In the genomic region with DNA sequence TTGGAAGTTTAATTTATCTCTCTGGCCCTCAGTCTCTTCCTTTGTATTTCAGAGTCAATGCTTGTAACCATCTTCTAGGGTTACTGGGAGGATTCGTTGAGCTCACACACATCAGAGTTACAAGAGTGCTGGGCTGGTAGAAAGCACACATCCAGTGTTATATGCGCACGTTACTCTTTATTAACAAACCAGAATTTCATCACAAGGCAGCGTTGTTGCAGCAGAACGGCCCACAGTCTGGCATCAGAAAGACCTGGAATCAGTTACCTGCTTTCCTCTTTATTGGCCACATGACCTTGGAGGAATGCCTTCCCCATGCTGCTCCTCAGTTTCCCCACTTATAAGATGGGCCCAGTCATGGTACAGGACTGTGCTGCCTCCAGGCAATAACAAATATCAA, we compare ENCODE assay signal across 13 cellular contexts. TPM values are rescaled to one million over a fixed set of nuclear protein-coding genes. Genes with fewer than 3 reads are reported as not detected.
DNase-seq lines count a peak whose midpoint lies in the region; ATAC-seq and TF ChIP-seq lines count a peak whose summit lies in the region.
"Had no signal": no experiment of that assay in that cellular context is flagged by ENCODE, and none has a peak within 500 bp of the region (broad histone marks: within the 10 kb centered on the region; RNA-seq: fewer than 3 reads in every experiment).

No MANE protein-coding gene starts in this region.

- H3K36me3 ChIP-seq in neutrophil (peaks cover 21% of the 10 kb centered on the region), gastrocnemius medialis (peaks cover 0 to 8% of the 10 kb centered on the region in 2 donors), Peyer's patch (peaks cover 0 to 27% (median 0%) of the 10 kb centered on the region in 3 donors)

- intact Hi-C loops in gastrocnemius medialis (cut with DNase I; ENCODE audit: low total_unique reads): loop anchor here (10.0 kb wide), 1 partner anchor 1405 kb away; the partner anchor contains the start of gene RPS9

- TF ChIP-seq POLR2A in gastrocnemius medialis (IDR thresholded peaks at IDR 0.05) (no peak), Peyer's patch (IDR thresholded peaks at IDR 0.05) (no peak)

- no peaks in the 10 kb centered on the region for H3K27me3 Mint-ChIP-seq in activated T-cell treated with anti-CD3 and anti-CD28 coated beads, Interleukin-2, amount 50 U/mL, for 24 hours
- H3K27me3 Mint-ChIP-seq in activated T-helper 17 cell treated with anti-CD3 and anti-CD28 coated beads, Interleukin-2, amount 50 U/mL, for 72 hours: no peaks in the 10 kb centered on the region

- H3K27me3 ChIP-seq in neutrophil: no peaks in the 10 kb centered on the region
- no peaks in the 10 kb centered on the region for H3K27me3 ChIP-seq in gastrocnemius medialis
- H3K27me3 ChIP-seq in Peyer's patch: no peaks in the 10 kb centered on the region
- H3K27me3 ChIP-seq: BLaER1 had no signal

- H3K9me3 ChIP-seq in neutrophil (no peaks in the 10 kb centered on the region), gastrocnemius medialis (no peaks in the 10 kb centered on the region), Peyer's patch (no peaks in the 10 kb centered on the region)
- H3K9me3 ChIP-seq: BLaER1, HAP-1 had no signal

- TF ChIP-seq CTCF in neutrophil (IDR thresholded peaks at IDR 0.05) (no peak), gastrocnemius medialis (IDR thresholded peaks at IDR 0.05 in 4 of 5, conservative IDR thresholded peaks at IDR 0.05 in 1 of 5) (no peak), Peyer's patch (IDR thresholded peaks at IDR 0.05) (no peak)

- no peak overlapping the region for H3K4me3 Mint-ChIP-seq in activated T-cell treated with anti-CD3 and anti-CD28 coated beads, Interleukin-2, amount 50 U/mL, for 24 hours
- no peak overlapping the region for H3K4me3 Mint-ChIP-seq in activated T-helper 17 cell treated with anti-CD3 and anti-CD28 coated beads, Interleukin-2, amount 50 U/mL, for 72 hours

- no peak for DNase-seq in activated T-cell treated with anti-CD3 and anti-CD28 coated beads, Interleukin-2, amount 50 U/mL, for 24 hours
- DNase-seq in activated T-cell treated with anti-CD3 and anti-CD28 coated beads, Interleukin-2, amount 50 U/mL, for 48 hours: no peak
- no peak for DNase-seq in gastrocnemius medialis
- DNase-seq in Peyer's patch: no peak
- DNase-seq: 8988T, AML-193, DMS53, GF-D8 had no signal

- H3K4me1 Mint-ChIP-seq in activated T-cell treated with anti-CD3 and anti-CD28 coated beads, Interleukin-2, amount 50 U/mL, for 24 hours (ENCODE audit: low read depth): peaks cover 62% of the 10 kb centered on the region
- peaks cover 44% of the 10 kb centered on the region for H3K4me1 Mint-ChIP-seq in activated T-helper 17 cell treated with anti-CD3 and anti-CD28 coated beads, Interleukin-2, amount 50 U/mL, for 72 hours

- peaks cover 79 to 81% of the 10 kb centered on the region in 2 experiments for H3K4me1 ChIP-seq in neutrophil (ENCODE audit: control insufficient read depth in 1 of 2, insufficient read depth in 1 of 2, low read depth in 1 of 2, low read length in 1 of 2)
- peaks cover 46 to 51% of the 10 kb centered on the region in 2 donors for H3K4me1 ChIP-seq in gastrocnemius medialis
- peaks cover 0 to 24% (median 8%) of the 10 kb centered on the region in 4 donors for H3K4me1 ChIP-seq in Peyer's patch

- in situ Hi-C loops in gastrocnemius medialis (cut with MboI; ENCODE audit: low sequenced_read_pairs in 4 of 4): no loop called here

- H3K27ac Mint-ChIP-seq in activated T-cell treated with anti-CD3 and anti-CD28 coated beads, Interleukin-2, amount 50 U/mL, for 24 hours: peak overlapping the region; percentile 6
- H3K27ac Mint-ChIP-seq in activated T-helper 17 cell treated with anti-CD3 and anti-CD28 coated beads, Interleukin-2, amount 50 U/mL, for 72 hours: peak overlapping the region; percentile 68

- no peak for ATAC-seq in activated T-helper 17 cell treated with anti-CD3 and anti-CD28 coated beads, Interleukin-2, amount 50 U/mL, for 72 hours (replicated peaks)
- no peak for ATAC-seq in gastrocnemius medialis
- ATAC-seq in GM18520 (IDR thresholded peaks at IDR 0.05; ENCODE audit: unreplicated experiment): no peak

- H3K4me3 ChIP-seq in neutrophil (ENCODE audit: low read depth in 1 of 2, low read length in 1 of 2): peak overlapping the region in 1 of 2 experiments; percentile 6
- no peak overlapping the region for H3K4me3 ChIP-seq in gastrocnemius medialis
- H3K4me3 ChIP-seq in Peyer's patch: no peak overlapping the region
- H3K4me3 ChIP-seq: BLaER1, HAP-1 had no signal

- peaks cover 69% of the 10 kb centered on the region for H3K36me3 Mint-ChIP-seq in activated T-cell treated with anti-CD3 and anti-CD28 coated beads, Interleukin-2, amount 50 U/mL, for 24 hours (ENCODE audit: low read depth)
- peaks cover 55% of the 10 kb centered on the region for H3K36me3 Mint-ChIP-seq in activated T-helper 17 cell treated with anti-CD3 and anti-CD28 coated beads, Interleukin-2, amount 50 U/mL, for 72 hours (ENCODE audit: low read depth)

- no peaks in the 10 kb centered on the region for H3K9me3 Mint-ChIP-seq in activated T-cell treated with anti-CD3 and anti-CD28 coated beads, Interleukin-2, amount 50 U/mL, for 24 hours
- H3K9me3 Mint-ChIP-seq in activated T-helper 17 cell treated with anti-CD3 and anti-CD28 coated beads, Interleukin-2, amount 50 U/mL, for 72 hours: no peaks in the 10 kb centered on the region

- H3K27ac ChIP-seq in neutrophil: peak overlapping the region; percentile 82
- H3K27ac ChIP-seq in gastrocnemius medialis: peak overlapping the region; percentile 86 to 99 (median 92)
- no peak overlapping the region for H3K27ac ChIP-seq in Peyer's patch
- H3K27ac ChIP-seq: BLaER1 had no signal

RNA-seq across cellular contexts. Expression of gene ZNF865, which starts 3.9 kb away (rescaled TPM):
- 10 to 100 TPM; 11.9 to 13.2 TPM for total RNA-seq in activated T-helper 17 cell treated with anti-CD3 and anti-CD28 coated beads, Interleukin-2, amount 50 U/mL, for 72 hours
- total RNA-seq in gastrocnemius medialis (10 to 100 TPM; 10.3 to 23.4 (median 15.2) TPM), Peyer's patch (10 to 100 TPM in 3 of 4 donors, 1 to 10 TPM in 1; 8.6 to 18.9 (median 14.3) TPM)

RNA-seq across cellular contexts. Expression of gene ZNF524, which starts 9.2 kb away (rescaled TPM):
- 10 to 100 TPM; 20.1 to 25.3 TPM for total RNA-seq in activated T-helper 17 cell treated with anti-CD3 and anti-CD28 coated beads, Interleukin-2, amount 50 U/mL, for 72 hours
- total RNA-seq in gastrocnemius medialis (10 to 100 TPM; 35.6 to 61.7 (median 47.0) TPM), Peyer's patch (10 to 100 TPM; 30.3 to 45.2 (median 44.4) TPM)

RNA-seq across cellular contexts. Expression of gene FIZ1, which starts 10.0 kb away (rescaled TPM):
- total RNA-seq in activated T-helper 17 cell treated with anti-CD3 and anti-CD28 coated beads, Interleukin-2, amount 50 U/mL, for 72 hours: 10 to 100 TPM in 1 of 2 donors, 1 to 10 TPM in 1; 8.7 to 12.9 TPM
- total RNA-seq in gastrocnemius medialis (10 to 100 TPM in 1 of 4 donors, 1 to 10 TPM in 3; 6.8 to 11.2 (median 7.4) TPM), Peyer's patch (10 to 100 TPM in 3 of 4 donors, 1 to 10 TPM in 1; 6.0 to 14.9 (median 12.0) TPM)

RNA-seq across cellular contexts. Expression of gene ZNF784, which starts 15.0 kb away (rescaled TPM):
- total RNA-seq in activated T-helper 17 cell treated with anti-CD3 and anti-CD28 coated beads, Interleukin-2, amount 50 U/mL, for 72 hours: 1 to 10 TPM; 4.6 to 5.3 TPM
- total RNA-seq in gastrocnemius medialis: 1 to 10 TPM; 6.0 to 10.0 (median 8.2) TPM
- 10 to 100 TPM in 3 of 4 donors, 1 to 10 TPM in 1; 6.0 to 18.3 (median 12.3) TPM for total RNA-seq in Peyer's patch

RNA-seq across cellular contexts. Expression of gene ZNF579, which starts 28.7 kb away (rescaled TPM):
- total RNA-seq in activated T-helper 17 cell treated with anti-CD3 and anti-CD28 coated beads, Interleukin-2, amount 50 U/mL, for 72 hours: 1 to 10 TPM; 4.7 to 6.5 TPM
- total RNA-seq in gastrocnemius medialis (10 to 100 TPM; 15.0 to 19.3 (median 16.8) TPM), Peyer's patch (1 to 10 TPM in 3 of 4 donors, not detected in 1; 1.7 to 6.1 (median 3.1) TPM)

Comparison
In these comparisons a context has a peak if more than half of its experiments do, and no peak if none do; other contexts are left out.
1. H3K27ac ChIP-seq: peak in neutrophil (single experiment) and gastrocnemius medialis (4 of 4); none in Peyer's patch (0 of 4).